In the genomic region with DNA sequence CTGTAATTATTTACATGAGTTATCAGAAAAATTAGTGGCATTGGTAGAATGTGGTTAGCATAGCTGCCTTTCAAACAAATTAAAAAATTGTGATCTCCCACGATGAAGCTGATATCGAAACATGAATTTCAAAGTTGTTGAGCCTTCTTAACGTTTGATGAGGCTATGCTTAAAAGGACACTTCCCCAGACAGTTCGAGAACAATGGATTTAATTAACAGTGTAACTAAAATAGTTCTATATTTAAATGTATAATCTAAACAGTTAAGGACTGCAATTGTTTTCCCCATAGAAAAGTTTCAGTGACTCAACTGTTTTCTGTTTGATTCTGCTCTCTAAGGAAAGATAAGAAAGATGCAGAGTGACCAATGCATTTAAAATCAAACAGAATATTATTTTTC, we compare ENCODE assay signal across 9 cellular contexts. TPM values are rescaled to one million over a fixed set of nuclear protein-coding genes. Genes with fewer than 3 reads are reported as not detected.
DNase-seq lines count a peak whose midpoint lies in the region; ATAC-seq and TF ChIP-seq lines count a peak whose summit lies in the region.
"Had no signal": no experiment of that assay in that cellular context is flagged by ENCODE, and none has a peak within 500 bp of the region (broad histone marks: within the 10 kb centered on the region; RNA-seq: fewer than 3 reads in every experiment).

No MANE protein-coding gene starts in this region.

- in situ Hi-C loops in transverse colon (cut with MboI; ENCODE audit: low pct_ligation_motif_present in 1 of 4, low pct_unique_long_range_greater_than_20kb in 1 of 4, low sequenced_read_pairs in 3 of 4): no loop called here

- H3K9me2 ChIP-seq in PC-9 (ENCODE audit: insufficient read depth): no peaks in the 10 kb centered on the region

- no peak for TF ChIP-seq POLR2A in transverse colon (IDR thresholded peaks at IDR 0.05)

- intact Hi-C loops in heart right ventricle (cut with DNase I): loop anchor here in 2 of 10 donors (5.0 to 10.0 kb wide), 2 partner anchors 120 to 213 kb away; no protein-coding TSS in a partner anchor
- intact Hi-C loops in Right ventricle myocardium superior (cut with DNase I): no loop called here
- intact Hi-C loops in lower lobe of right lung (cut with DNase I): no loop called here
- intact Hi-C loops in transverse colon (cut with DNase I; ENCODE audit: low total_unique reads): no loop called here
- intact Hi-C loops in PC-9 (cut with micrococcal nuclease; ENCODE audit: unreplicated experiment): no loop called here

- peak overlapping the region in 8 of 10 donors; percentile 4 to 96 (median 82) for H3K27ac ChIP-seq in heart right ventricle
- peak overlapping the region; percentile 91 for H3K27ac ChIP-seq in lower lobe of right lung
- peak overlapping the region; percentile 21 to 85 (median 65) for H3K27ac ChIP-seq in transverse colon
- no peak overlapping the region for H3K27ac ChIP-seq in PC-9

- H3K4me1 Mint-ChIP-seq in activated T-helper 17 cell treated with anti-CD3 and anti-CD28 coated beads, Interleukin-2, amount 50 U/mL, for 72 hours: peaks cover 25% of the 10 kb centered on the region

- no peak overlapping the region for H3K4me2 ChIP-seq in PC-9

- POLR2A ChIA-PET in PC-9 (lab: Charles Lee; ENCODE audit: unreplicated experiment): interaction anchor here (0.6 kb wide), 1 partner anchor 454 kb away, joined by 3 read pairs; no protein-coding TSS in a partner anchor

- H3F3A ChIP-seq in PC-9 (ENCODE audit: insufficient read depth, low read depth): peaks cover 9% of the 10 kb centered on the region; the same call in 1 of the 2 replicates

- DNase-seq in heart right ventricle (no peak), Right ventricle myocardium superior (no peak), lower lobe of right lung (no peak), transverse colon (no peak), NCI-H69 (lab: John Stamatoyannopoulos, UW) (no peak), GF-D8 (lab: John Stamatoyannopoulos, UW) (no peak), PC-9 (no peak)
- DNase-seq: kidney glomerular epithelial cell had no signal

- no peaks in the 10 kb centered on the region for H3K27me3 ChIP-seq in heart right ventricle
- no peaks in the 10 kb centered on the region for H3K27me3 ChIP-seq in lower lobe of right lung (ENCODE audit: low read depth)
- no peaks in the 10 kb centered on the region for H3K27me3 ChIP-seq in transverse colon
- no peaks in the 10 kb centered on the region for H3K27me3 ChIP-seq in PC-9 (ENCODE audit: insufficient read depth, low read depth)

- ATAC-seq in heart right ventricle: no peak
- ATAC-seq in Right ventricle myocardium superior (ENCODE audit: poor library complexity): no peak
- ATAC-seq in activated T-helper 17 cell treated with anti-CD3 and anti-CD28 coated beads, Interleukin-2, amount 50 U/mL, for 72 hours (replicated peaks): no peak
- ATAC-seq in lower lobe of right lung: no peak

- TF ChIP-seq CTCF in heart right ventricle (IDR thresholded peaks at IDR 0.05) (no peak), lower lobe of right lung (IDR thresholded peaks at IDR 0.05) (no peak), transverse colon (IDR thresholded peaks at IDR 0.05) (no peak), PC-9 (conservative IDR thresholded peaks at IDR 0.05) (no peak)

- 47 to 49% methylated on average over 4 of the region's 4 CpGs for WGBS in heart right ventricle, 2 donors
- 38 to 49% methylated on average over 4 of the region's 4 CpGs for WGBS in transverse colon (ENCODE audit: low coverage in 1 of 2), 2 donors

- no peak overlapping the region for H2AFZ ChIP-seq in PC-9

- no TSS peak for BruUV-seq in PC-9 (replicated peaks; lab: Mats Ljungman, UMichigan)

- peaks cover 43% of the 10 kb centered on the region for H3K36me3 Mint-ChIP-seq in activated T-helper 17 cell treated with anti-CD3 and anti-CD28 coated beads, Interleukin-2, amount 50 U/mL, for 72 hours (ENCODE audit: low read depth)

- CTCF ChIA-PET in PC-9 (lab: Charles Lee): no interaction called here

- H3K4me1 ChIP-seq in heart right ventricle: peaks cover 0 to 22% (median 7%) of the 10 kb centered on the region in 9 donors
- peaks cover 7% of the 10 kb centered on the region for H3K4me1 ChIP-seq in lower lobe of right lung
- H3K4me1 ChIP-seq in transverse colon: peaks cover 0 to 8% (median 0%) of the 10 kb centered on the region in 4 donors
- H3K4me1 ChIP-seq in PC-9 (replicated peaks; ENCODE audit: insufficient read depth): peaks cover 17% of the 10 kb centered on the region

- H3K9me3 Mint-ChIP-seq in activated T-helper 17 cell treated with anti-CD3 and anti-CD28 coated beads, Interleukin-2, amount 50 U/mL, for 72 hours: no peaks in the 10 kb centered on the region

- peak overlapping the region; percentile 79 for H3K27ac Mint-ChIP-seq in activated T-helper 17 cell treated with anti-CD3 and anti-CD28 coated beads, Interleukin-2, amount 50 U/mL, for 72 hours

- H3K36me3 ChIP-seq in heart right ventricle (no peaks in the 10 kb centered on the region), lower lobe of right lung (no peaks in the 10 kb centered on the region), transverse colon (no peaks in the 10 kb centered on the region), PC-9 (ENCODE audit: low read depth) (no peaks in the 10 kb centered on the region)

- no peaks in the 10 kb centered on the region for H3K79me2 ChIP-seq in PC-9 (ENCODE audit: low read depth)

- H4K20me1 ChIP-seq in PC-9 (ENCODE audit: insufficient read depth): no peaks in the 10 kb centered on the region

- peak overlapping the region; percentile 8 to 66 (median 51) for H3K4me3 ChIP-seq in heart right ventricle
- peak overlapping the region; percentile 61 for H3K4me3 ChIP-seq in lower lobe of right lung
- peak overlapping the region in 3 of 4 donors; percentile 3 to 50 (median 44) for H3K4me3 ChIP-seq in transverse colon
- no peak overlapping the region for H3K4me3 ChIP-seq in PC-9

- H3K27me3 Mint-ChIP-seq in activated T-helper 17 cell treated with anti-CD3 and anti-CD28 coated beads, Interleukin-2, amount 50 U/mL, for 72 hours: no peaks in the 10 kb centered on the region

- H3K4me3 Mint-ChIP-seq in activated T-helper 17 cell treated with anti-CD3 and anti-CD28 coated beads, Interleukin-2, amount 50 U/mL, for 72 hours: peak overlapping the region; percentile 94

- H3K9me3 ChIP-seq in heart right ventricle (peaks cover 0 to 23% (median 7%) of the 10 kb centered on the region in 11 donors), lower lobe of right lung (peaks cover 7% of the 10 kb centered on the region), transverse colon (peaks cover 0 to 4% of the 10 kb centered on the region in 2 donors), PC-9 (ENCODE audit: insufficient read depth, low read depth) (no peaks in the 10 kb centered on the region)

- no peak for TF ChIP-seq EP300 in transverse colon (IDR thresholded peaks at IDR 0.05; ENCODE audit: low read depth)

RNA-seq across cellular contexts. Expression of a gene that starts 1.6 kb away (rescaled TPM):
- total RNA-seq in heart right ventricle (10 to 100 TPM in 1 of 10 donors, 1 to 10 TPM in 9; 2.6 to 13.9 (median 3.8) TPM), Right ventricle myocardium superior (3.7 TPM), lower lobe of right lung (24.8 TPM), transverse colon (10 to 100 TPM in 1 of 4 donors, 1 to 10 TPM in 1, not detected in 2; 4.8 to 11.7 TPM), PC-9 (2021) (3.4 and 3.9 TPM in 2 replicates)
- polyA plus RNA-seq in heart right ventricle: 10 to 100 TPM in 1 of 2 donors, 1 to 10 TPM in 1; 4.6 to 10.3 TPM
- total RNA-seq in activated T-helper 17 cell treated with anti-CD3 and anti-CD28 coated beads, Interleukin-2, amount 50 U/mL, for 72 hours: 10 to 100 TPM; 21.8 to 54.0 TPM

RNA-seq across cellular contexts. Expression of a gene that starts 13.8 kb away (rescaled TPM):
- total RNA-seq in heart right ventricle (not detected), Right ventricle myocardium superior (not detected), lower lobe of right lung (not detected), transverse colon (not detected), PC-9 (2021) (not detected in 2 replicates)
- polyA plus RNA-seq in heart right ventricle: not detected
- not detected for total RNA-seq in activated T-helper 17 cell treated with anti-CD3 and anti-CD28 coated beads, Interleukin-2, amount 50 U/mL, for 72 hours

RNA-seq across cellular contexts. Expression of a gene that starts 40.2 kb away (rescaled TPM):
- total RNA-seq in heart right ventricle (1 to 10 TPM in 1 of 10 donors, under 1 TPM in 3, not detected in 6; 0.19 to 1.8 (median 0.40) TPM), Right ventricle myocardium superior (0.30 TPM), lower lobe of right lung (4.1 TPM), transverse colon (not detected), PC-9 (2021) (not detected in 2 replicates)
- polyA plus RNA-seq in heart right ventricle: 1 to 10 TPM in 1 of 2 donors, under 1 TPM in 1; 0.19 to 2.3 TPM
- not detected for total RNA-seq in activated T-helper 17 cell treated with anti-CD3 and anti-CD28 coated beads, Interleukin-2, amount 50 U/mL, for 72 hours
